1 cellular context compared by ENCODE assay signal in genomic region chr22:31211862-31212730, GRCh38.
TF ChIP-seq lines count a peak whose summit lies in the region.

TSS of gene LIMK2 (plus strand) at chr22:31212298. CDS start at chr22:31212409, 111 bp downstream.

TF ChIP-seq in HepG2, 621 proteins besides CTCF, POLR2A, EP300 and RAD21 (continued from another document and continues in another):
- TF ChIP-seq STAT6 (CRISPR knock-in tag; IDR thresholded peaks at IDR 0.05; ENCODE audit: borderline replicate concordance), result no peak
- TF ChIP-seq SIN3A (IDR thresholded peaks at IDR 0.05; ENCODE audit: borderline replicate concordance, low read depth, low read length), result 0 out of 2 replicates have a peak, but pooled peaks have one; percentile 50
- peak; percentile 67 for TF ChIP-seq ATF2 (CRISPR knock-in tag; IDR thresholded peaks at IDR 0.05)
- peak; percentile 98 for TF ChIP-seq ZNF672 (CRISPR knock-in tag; IDR thresholded peaks at IDR 0.05)
- TF ChIP-seq HCFC1 (IDR thresholded peaks at IDR 0.05; ENCODE audit: low read depth, low read length), result no peak
- 0 out of 2 replicates have a peak, but pooled peaks have one; percentile 60 for TF ChIP-seq ZNF276 (CRISPR knock-in tag; IDR thresholded peaks at IDR 0.05; ENCODE audit: low read depth)
- no peak for TF ChIP-seq FIP1L1 (IDR thresholded peaks at IDR 0.05; ENCODE audit: borderline replicate concordance, insufficient read depth, low read depth, low read length)
- TF ChIP-seq ZNF136 (CRISPR knock-in tag; IDR thresholded peaks at IDR 0.05; ENCODE audit: low read depth), result peak; percentile 75; the same call in 1 of the 2 replicates
- peak; percentile 77; the same call in 1 of the 2 replicates for TF ChIP-seq ZNF703 (CRISPR knock-in tag; IDR thresholded peaks at IDR 0.05; ENCODE audit: borderline replicate concordance)
- TF ChIP-seq KMT2A (CRISPR knock-in tag; IDR thresholded peaks at IDR 0.05), result peak; percentile 89
- peak; percentile 32; the same call in 1 of the 2 replicates for TF ChIP-seq ZNF264 (CRISPR knock-in tag; IDR thresholded peaks at IDR 0.05)
- TF ChIP-seq KLF16 (CRISPR knock-in tag; IDR thresholded peaks at IDR 0.05), result peak in 1 of 2 experiments; percentile 92; a peak in 2 of 4 replicates
- TF ChIP-seq SAP130 (CRISPR knock-in tag; IDR thresholded peaks at IDR 0.05; ENCODE audit: low read depth), result peak; percentile 91
- TF ChIP-seq ZNF260 (CRISPR knock-in tag; IDR thresholded peaks at IDR 0.05; ENCODE audit: borderline replicate concordance, low read depth), result no peak
- TF ChIP-seq FOXM1 (CRISPR knock-in tag; IDR thresholded peaks at IDR 0.05), result 0 out of 2 replicates have a peak, but pooled peaks have one; percentile 15
- 0 out of 2 replicates have a peak, but pooled peaks have one; percentile 74 for TF ChIP-seq ZNF780A (CRISPR knock-in tag; IDR thresholded peaks at IDR 0.05)
- peak; percentile 26; the same call in 1 of the 2 replicates for TF ChIP-seq ZKSCAN8 (CRISPR knock-in tag; IDR thresholded peaks at IDR 0.05; ENCODE audit: borderline replicate concordance)
- TF ChIP-seq GABPB1 (CRISPR knock-in tag; IDR thresholded peaks at IDR 0.05), result peak; percentile 90
- peak; percentile 53; the same call in 1 of the 2 replicates for TF ChIP-seq MIXL1 (CRISPR knock-in tag; IDR thresholded peaks at IDR 0.05)
- TF ChIP-seq ZFP91 (CRISPR knock-in tag; IDR thresholded peaks at IDR 0.05; ENCODE audit: borderline replicate concordance), result peak; percentile 47; the same call in 1 of the 2 replicates
- no peak for TF ChIP-seq TBP (CRISPR knock-in tag; IDR thresholded peaks at IDR 0.05)
- TF ChIP-seq ZNF747 (CRISPR knock-in tag; IDR thresholded peaks at IDR 0.05; ENCODE audit: borderline replicate concordance), result no peak; the same call in 1 of the 2 replicates
- peak; percentile 78; the same call in 1 of the 2 replicates for TF ChIP-seq MXD3 (CRISPR knock-in tag; IDR thresholded peaks at IDR 0.05)
- TF ChIP-seq ZZZ3 (CRISPR knock-in tag; IDR thresholded peaks at IDR 0.05; ENCODE audit: borderline replicate concordance), result 0 out of 2 replicates have a peak, but pooled peaks have one; percentile 16
- peak; percentile 22; the same call in 1 of the 2 replicates for TF ChIP-seq CHD2 (IDR thresholded peaks at IDR 0.05; ENCODE audit: low read depth, low read length)
- TF ChIP-seq E2F5 (CRISPR knock-in tag; conservative IDR thresholded peaks at IDR 0.05), result peak; percentile 85
- peak; percentile 90 for TF ChIP-seq SNAPC2 (CRISPR knock-in tag; IDR thresholded peaks at IDR 0.05)
- TF ChIP-seq ZFX (CRISPR knock-in tag; IDR thresholded peaks at IDR 0.05; ENCODE audit: low read depth), result peak; percentile 45; the same call in 1 of the 2 replicates
- 0 out of 2 replicates have a peak, but pooled peaks have one; percentile 25 for TF ChIP-seq ZNF704 (CRISPR knock-in tag; IDR thresholded peaks at IDR 0.05; ENCODE audit: borderline replicate concordance)
- peak; percentile 80 for TF ChIP-seq MED1 (CRISPR knock-in tag; IDR thresholded peaks at IDR 0.05)
- peak; percentile 91 for TF ChIP-seq TFDP1 (CRISPR knock-in tag; IDR thresholded peaks at IDR 0.05; ENCODE audit: borderline replicate concordance)
- 0 out of 2 replicates have a peak, but pooled peaks have one; percentile 63 for TF ChIP-seq ZBTB34 (CRISPR knock-in tag; IDR thresholded peaks at IDR 0.05)
- no peak for TF ChIP-seq ZFAT (CRISPR knock-in tag; conservative IDR thresholded peaks at IDR 0.05)
- TF ChIP-seq MYC (CRISPR knock-in tag; IDR thresholded peaks at IDR 0.05; ENCODE audit: borderline replicate concordance), result peak; percentile 80
- TF ChIP-seq TCF12 (IDR thresholded peaks at IDR 0.05), result no peak
- no peak for TF ChIP-seq TCF12 (CRISPR knock-in tag; IDR thresholded peaks at IDR 0.05)
- peak; percentile 92 for TF ChIP-seq CSRNP1 (CRISPR knock-in tag; IDR thresholded peaks at IDR 0.05)
- peak in 1 of 2 experiments; percentile 57; a peak in 1 of 4 replicates for TF ChIP-seq ATF4 (CRISPR knock-in tag; IDR thresholded peaks at IDR 0.05)
- TF ChIP-seq ZEB1 (IDR thresholded peaks at IDR 0.05; ENCODE audit: insufficient replicate concordance, low read depth), result peak; percentile 41
- TF ChIP-seq TFDP2 (CRISPR knock-in tag; IDR thresholded peaks at IDR 0.05), result peak; percentile 91
- no peak for TF ChIP-seq ZSCAN22 (CRISPR knock-in tag; IDR thresholded peaks at IDR 0.05)
- peak; percentile 84 for TF ChIP-seq BRD4 (CRISPR knock-in tag; IDR thresholded peaks at IDR 0.05)
- TF ChIP-seq YEATS4 (CRISPR knock-in tag; IDR thresholded peaks at IDR 0.05; ENCODE audit: borderline replicate concordance), result peak; percentile 71; the same call in 1 of the 2 replicates
- TF ChIP-seq HOXA3 (CRISPR knock-in tag; IDR thresholded peaks at IDR 0.05), result peak; percentile 77; the same call in 1 of the 2 replicates
